20 cellular contexts compared by ENCODE assay signal in genomic region chr2:660029-660428, GRCh38. TPM values are rescaled to one million over a fixed set of nuclear protein-coding genes. Genes with fewer than 3 reads are reported as not detected.
DNase-seq lines count a peak whose midpoint lies in the region; ATAC-seq, FAIRE-seq and TF ChIP-seq lines count a peak whose summit lies in the region.
"Had no signal": no experiment of that assay in that cellular context is flagged by ENCODE, and none has a peak within 500 bp of the region (broad histone marks: within the 10 kb centered on the region; RNA-seq: fewer than 3 reads in every experiment).

No MANE protein-coding gene starts in this region.

- POLR2A ChIA-PET in IMR-90 (lab: Charles Lee; ENCODE audit: unreplicated experiment) (no interaction called here), K562 (lab: Yijun Ruan, JAX) (no interaction called here), endothelial cell of umbilical vein (lab: Charles Lee) (no interaction called here)

- in situ Hi-C loops in IMR-90 (cut with MboI; ENCODE audit: low sequenced_read_pairs) (loop anchor here (10.0 kb wide), 1 partner anchor 415 kb away; no protein-coding TSS in a partner anchor), K562 (cut with MboI) (no loop called here)

- no peak overlapping the region for H4K91ac ChIP-seq in IMR-90 (ENCODE audit: insufficient read depth, low read depth, low read length)

- no peak overlapping the region for H4K8ac ChIP-seq in IMR-90 (ENCODE audit: low read depth in 2 of 2, low read length in 2 of 2)

- H3K36me3 ChIP-seq in IMR-90 (ENCODE audit: control insufficient read depth, insufficient read depth, low read length) (no peaks in the 10 kb centered on the region), K562 (ENCODE audit: control insufficient read depth, insufficient read depth, low read length) (no peaks in the 10 kb centered on the region), endothelial cell of umbilical vein (ENCODE audit: control insufficient read depth in 2 of 2, extremely low read depth in 1 of 2, insufficient read depth in 2 of 2, low read length in 2 of 2) (no peaks in the 10 kb centered on the region)
- H3K36me3 ChIP-seq: HAP-1 had no signal

- FAIRE-seq in K562 (lab: Jason Lieb, UNC): no peak
- no peak for FAIRE-seq in endothelial cell of umbilical vein (lab: Jason Lieb, UNC)
- FAIRE-seq: G401.6, GM12892, GM19239, H54 had no signal

- H2BK120ac ChIP-seq in IMR-90 (ENCODE audit: low read depth, low read length): no peak overlapping the region

- H3K4me3 ChIP-seq in IMR-90 (ENCODE audit: insufficient read depth, low read depth, low read length) (no peak overlapping the region), K562 (no peak overlapping the region), endothelial cell of umbilical vein (replicated peaks in 1 of 3; ENCODE audit: insufficient read depth in 1 of 3, low read depth in 1 of 3, low read length in 3 of 3) (no peak overlapping the region)
- H3K4me3 ChIP-seq: GM23338, HAP-1 had no signal

- H3K27ac ChIP-seq in IMR-90 (ENCODE audit: insufficient read depth, low read length) (no peak overlapping the region), K562 (ENCODE audit: extremely low read depth, low read depth, low read length) (no peak overlapping the region), endothelial cell of umbilical vein (ENCODE audit: insufficient read depth, low read depth, low read length) (no peak overlapping the region)
- H3K27ac ChIP-seq: C4-2B had no signal

- H3K14ac ChIP-seq in IMR-90 (replicated peaks; ENCODE audit: low read depth, low read length): no peak overlapping the region

- no peak overlapping the region for H3K56ac ChIP-seq in IMR-90 (ENCODE audit: extremely low read depth, insufficient read depth, low read length)

- H3K9me3 ChIP-seq in IMR-90 (ENCODE audit: control insufficient read depth, insufficient read depth, low read length) (no peaks in the 10 kb centered on the region), K562 (replicated peaks; ENCODE audit: control insufficient read depth, insufficient read depth, low read depth, low read length) (no peaks in the 10 kb centered on the region), endothelial cell of umbilical vein (replicated peaks; ENCODE audit: control insufficient read depth, insufficient read depth, low read length) (no peaks in the 10 kb centered on the region)
- H3K9me3 ChIP-seq: Caco-2, HAP-1 had no signal

- no peak overlapping the region for H3K4ac ChIP-seq in IMR-90 (ENCODE audit: low read depth, low read length)

- no peak overlapping the region for H2BK15ac ChIP-seq in IMR-90 (ENCODE audit: low read depth, low read length)

- no peak overlapping the region for H2AK5ac ChIP-seq in IMR-90 (ENCODE audit: low read depth, low read length)

- dilution Hi-C loops in IMR-90 (cut with HindIII; ENCODE audit: low sequenced_read_pairs, unreplicated experiment): no loop called here
- dilution Hi-C loops in endothelial cell of umbilical vein (cut with MboI; ENCODE audit: extremely low pct_ligation_motif_present, low sequenced_read_pairs): no loop called here

- H3K79me1 ChIP-seq in IMR-90 (ENCODE audit: low read depth in 1 of 2, low read length in 2 of 2): no peaks in the 10 kb centered on the region

- peak overlapping the region; percentile 76 for H2AFZ ChIP-seq in IMR-90 (replicated peaks; ENCODE audit: low read length, poor library complexity)
- H2AFZ ChIP-seq in K562 (ENCODE audit: low read depth, low read length): no peak overlapping the region
- no peak overlapping the region for H2AFZ ChIP-seq in endothelial cell of umbilical vein (ENCODE audit: low read depth, low read length)

- TF ChIP-seq POLR2A in IMR-90 (IDR thresholded peaks at IDR 0.05; ENCODE audit: low read depth, low read length) (no peak), K562 (conservative IDR thresholded peaks at IDR 0.05) (no peak), endothelial cell of umbilical vein (IDR thresholded peaks at IDR 0.05; ENCODE audit: low read depth, low read length) (no peak)

- TF ChIP-seq EP300 in K562 (IDR thresholded peaks at IDR 0.05; ENCODE audit: low read length): no peak

- no peak overlapping the region for H2BK5ac ChIP-seq in IMR-90 (ENCODE audit: low read depth, low read length, poor library complexity, severe bottlenecking)

- intact Hi-C loops in IMR-90 (cut with micrococcal nuclease) (no loop called here), K562 (cut with micrococcal nuclease) (no loop called here), endothelial cell of umbilical vein (cut with micrococcal nuclease) (no loop called here)

- H3K9me1 ChIP-seq in IMR-90 (ENCODE audit: insufficient read depth, low read length): no peaks in the 10 kb centered on the region; the same call in 1 of the 2 replicates
- H3K9me1 ChIP-seq in K562 (ENCODE audit: control insufficient read depth, insufficient read depth, low read length): no peaks in the 10 kb centered on the region
- H3K9me1 ChIP-seq in endothelial cell of umbilical vein (replicated peaks; ENCODE audit: control insufficient read depth, extremely low read depth, insufficient read depth, low read length): no peaks in the 10 kb centered on the region

- H4K5ac ChIP-seq in IMR-90 (ENCODE audit: low read depth, low read length): no peak overlapping the region

- TF ChIP-seq CTCF in IMR-90 (conservative IDR thresholded peaks at IDR 0.05; ENCODE audit: low read depth, low read length) (no peak), K562 (IDR thresholded peaks at IDR 0.05 in 2 of 3, conservative IDR thresholded peaks at IDR 0.05 in 1 of 3; ENCODE audit: insufficient read depth in 2 of 3, low read depth in 1 of 3, low read length in 3 of 3) (no peak), endothelial cell of umbilical vein (IDR thresholded peaks at IDR 0.05; ENCODE audit: extremely low read depth in 1 of 2, insufficient read depth in 1 of 2, low read depth in 1 of 2, low read length in 2 of 2) (no peak), osteocyte (IDR thresholded peaks at IDR 0.05) (no peak)

- H3K36me3 Mint-ChIP-seq in osteocyte (ENCODE audit: unreplicated experiment): peaks cover 12% of the 10 kb centered on the region

- no peak overlapping the region for H3K27ac Mint-ChIP-seq in osteocyte (ENCODE audit: unreplicated experiment)
- H3K27ac Mint-ChIP-seq: CD8-positive, alpha-beta T cell; GM23338; HFFc6 had no signal

- 80% methylated on average over 6 of the region's 12 CpGs; no CpG with 5 or more reads in 1 of the 2 experiments for WGBS in IMR-90 (ENCODE audit: extremely low coverage in 2 of 2, insufficient read length in 1 of 2), 2 experiments
- WGBS in K562 (ENCODE audit: insufficient coverage, low coverage, missing lambda C conversion rate): 10% methylated on average over 11 of the region's 12 CpGs

- H2AK9ac ChIP-seq in IMR-90 (replicated peaks; ENCODE audit: low read depth, low read length, poor library complexity): no peak overlapping the region

- H3K4me2 ChIP-seq in IMR-90 (ENCODE audit: low read depth, low read length) (no peak overlapping the region), K562 (ENCODE audit: insufficient read depth, low read length) (no peak overlapping the region), endothelial cell of umbilical vein (ENCODE audit: insufficient read depth, low read length) (no peak overlapping the region)
- H3K4me2 ChIP-seq: GM23338 had no signal

- BruUV-seq in IMR-90 (replicated peaks; lab: Mats Ljungman, UMichigan) (no TSS peak), K562 (replicated peaks; lab: Mats Ljungman, UMichigan) (no TSS peak), endothelial cell of umbilical vein (replicated peaks; lab: Mats Ljungman, UMichigan) (no TSS peak)

- H3K4me1 ChIP-seq in IMR-90 (ENCODE audit: control insufficient read depth, insufficient read depth, low read length) (no peaks in the 10 kb centered on the region), K562 (replicated peaks in 1 of 2; ENCODE audit: control insufficient read depth in 2 of 2, insufficient read depth in 2 of 2, low read length in 2 of 2) (peaks cover 0 to 9% of the 10 kb centered on the region in 2 experiments; a peak in 2 of 5 replicates), endothelial cell of umbilical vein (ENCODE audit: control insufficient read depth, extremely low read depth, insufficient read depth, low read length) (no peaks in the 10 kb centered on the region)
- H3K4me1 ChIP-seq: Caco-2, HAP-1 had no signal

- H3K27me3 ChIP-seq in IMR-90 (ENCODE audit: control insufficient read depth, insufficient read depth, low read length) (peaks cover 7% of the 10 kb centered on the region), K562 (ENCODE audit: control insufficient read depth in 2 of 2, insufficient read depth in 2 of 2, low read length in 2 of 2) (peaks cover 17 to 44% of the 10 kb centered on the region in 2 experiments; a peak in 4 of 5 replicates), endothelial cell of umbilical vein (ENCODE audit: control insufficient read depth in 2 of 2, insufficient read depth in 2 of 2, low read length in 2 of 2) (no peaks in the 10 kb centered on the region)

- CTCF ChIA-PET in IMR-90 (lab: Yijun Ruan, JAX) (no interaction called here), K562 (lab: Yijun Ruan, JAX; ENCODE audit: low intra/inter-chr PET ratio) (no interaction called here), endothelial cell of umbilical vein (lab: Charles Lee) (no interaction called here)

- H2BK20ac ChIP-seq in IMR-90 (ENCODE audit: low read depth, low read length): no peak overlapping the region

- H3K18ac ChIP-seq in IMR-90 (ENCODE audit: low read depth, low read length): no peak overlapping the region

- no peaks in the 10 kb centered on the region for H3K79me2 ChIP-seq in K562 (ENCODE audit: control insufficient read depth, insufficient read depth, low read length)
- H3K79me2 ChIP-seq in endothelial cell of umbilical vein (ENCODE audit: control insufficient read depth, insufficient read depth, low read length): no peaks in the 10 kb centered on the region

- peaks cover 3% of the 10 kb centered on the region for H3K9me3 Mint-ChIP-seq in osteocyte (ENCODE audit: unreplicated experiment)

- no peak overlapping the region for H3K4me3 Mint-ChIP-seq in osteocyte (ENCODE audit: unreplicated experiment)
- H3K4me3 Mint-ChIP-seq: CD4-positive, CD25-positive, alpha-beta regulatory T cell; CD8-positive, alpha-beta T cell; GM23338; HFFc6 had no signal

- ATAC-seq in IMR-90 (ENCODE audit: low read depth) (no peak), K562 (no peak), HG03457 (IDR thresholded peaks at IDR 0.05; ENCODE audit: unreplicated experiment) (no peak), GM18498 (IDR thresholded peaks at IDR 0.05; ENCODE audit: unreplicated experiment) (no peak)
- ATAC-seq: CD8-positive, alpha-beta T cell had no signal

- H4K20me1 ChIP-seq in IMR-90 (ENCODE audit: insufficient read depth, low read length) (no peaks in the 10 kb centered on the region), K562 (replicated peaks; ENCODE audit: control insufficient read depth, insufficient read depth, low read length) (no peaks in the 10 kb centered on the region), endothelial cell of umbilical vein (replicated peaks; ENCODE audit: control insufficient read depth, extremely low read depth, insufficient read depth, low read length) (no peaks in the 10 kb centered on the region)

- peaks cover 35% of the 10 kb centered on the region for H3K27me3 Mint-ChIP-seq in osteocyte (ENCODE audit: unreplicated experiment)

- TF ChIP-seq RAD21 in IMR-90 (IDR thresholded peaks at IDR 0.05; ENCODE audit: low read length) (no peak), K562 (CRISPR knock-in tag; conservative IDR thresholded peaks at IDR 0.05 in 1 of 2, IDR thresholded peaks at IDR 0.05 in 1 of 2) (no peak)

- no peak for DNase-seq in IMR-90
- DNase-seq in K562 (ENCODE audit: extremely low read depth in 1 of 4, low spot score in 3 of 4): no peak
- DNase-seq in endothelial cell of umbilical vein (ENCODE audit: low read depth, low spot score): no peak
- peak; percentile 32 for DNase-seq in osteocyte (ENCODE audit: extremely low spot score, unreplicated experiment)
- no peak for DNase-seq in stimulated activated CD4-positive, alpha-beta T cell treated with anti-CD3 and anti-CD28 coated beads, Interleukin-4, amount 100 ng/mL, for 24 hours
- DNase-seq: Caco-2; CD4-positive, CD25-positive, alpha-beta regulatory T cell; CD8-positive, alpha-beta T cell; DMS153; DND-41; HFFc6 had no signal

- H3K9ac ChIP-seq in IMR-90 (ENCODE audit: low read depth, low read length) (no peak overlapping the region), K562 (ENCODE audit: insufficient read depth in 1 of 2, low read depth in 2 of 2, low read length in 2 of 2) (no peak overlapping the region), endothelial cell of umbilical vein (replicated peaks; ENCODE audit: extremely low read depth, insufficient read depth, low read length) (no peak overlapping the region)

- no peak overlapping the region for H3K23ac ChIP-seq in IMR-90 (ENCODE audit: low read depth, low read length)

- H3K4me1 Mint-ChIP-seq in osteocyte (ENCODE audit: unreplicated experiment): no peaks in the 10 kb centered on the region
- H3K4me1 Mint-ChIP-seq: GM23338 had no signal

RNA-seq across cellular contexts. Expression of gene TMEM18, which starts 17.2 kb away (rescaled TPM):
- total RNA-seq in IMR-90 (2012; rRNA removed) (15.2 and 21.9 TPM in 2 replicates), K562 (2014; rRNA removed) (12.8 and 12.9 TPM in 2 replicates), K562 (2014; rRNA removed; fragmentation: Illumina TruSeq; extraction: Trizol) (19.6 and 23.4 TPM in 2 replicates), K562 (2015; rRNA removed; fragmentation: Illumina TruSeq; extraction: Trizol) (19.4 and 19.9 TPM in 2 replicates), K562 (2021) (18.4 and 21.3 TPM in 2 replicates), endothelial cell of umbilical vein (23.1 and 23.7 TPM in 2 replicates), osteocyte (28.0 and 32.8 TPM in 2 replicates)
- polyA plus RNA-seq in IMR-90 (2012; rRNA removed) (25.3 and 30.2 TPM in 2 replicates), K562 (2011; rRNA removed) (21.1 and 28.3 TPM in 2 replicates), K562 (2014; fragmentation: Illumina TruSeq; extraction: Trizol) (19.2 and 21.8 TPM in 2 replicates), K562 (2014; fragmentation: Nextera tagmentation; extraction: Ambion mirVana) (10 to 100 TPM; 54.5 to 55.9 TPM), K562 (2014; rRNA removed) (17.5 and 30.7 TPM in 2 replicates), endothelial cell of umbilical vein (15.5 and 19.1 TPM in 2 replicates)
- polyA plus RNA-seq in IMR-90 (2012; cell fraction: cytosol; rRNA removed): 11.8 and 21.2 TPM in 2 replicates
- polyA plus RNA-seq in IMR-90 (2012; cell fraction: nucleus; rRNA removed; ENCODE audit: low replicate concordance): 32.2 and 46.9 TPM in 2 replicates
- total RNA-seq in K562 (2011; cell fraction: chromatin; rRNA removed; ENCODE audit: low replicate concordance): 46.2 and 62.9 TPM in 2 replicates
- 25.7 and 27.0 TPM in 2 replicates for total RNA-seq in K562 (2011; cell fraction: nucleolus; rRNA removed)
- 33.0 and 41.0 TPM in 2 replicates for total RNA-seq in K562 (2011; cell fraction: nucleoplasm; rRNA removed)
- polyA plus RNA-seq in K562 (2011; cell fraction: cytosol; rRNA removed): 12.3 and 19.7 TPM in 2 replicates
- 36.1 and 37.8 TPM in 2 replicates for polyA plus RNA-seq in K562 (2011; cell fraction: nucleus; rRNA removed)
- polyA plus RNA-seq in K562 (2012): 19.3 and 26.1 TPM in 2 replicates
- 20.6 and 22.0 TPM in 2 replicates for polyA minus RNA-seq in K562 (2011; rRNA and poly(A)+ RNA removed)
- 6.6 and 9.2 TPM in 2 replicates for polyA minus RNA-seq in K562 (2011; cell fraction: cytosol; rRNA and poly(A)+ RNA removed)
- 12.8 and 15.7 TPM in 2 replicates for polyA minus RNA-seq in K562 (2011; cell fraction: nucleus; rRNA and poly(A)+ RNA removed)
- 18.0 and 20.6 TPM in 2 replicates for polyA plus RNA-seq in endothelial cell of umbilical vein (2011; cell fraction: cytosol; rRNA removed)
- 44.5 and 51.3 TPM in 2 replicates for polyA plus RNA-seq in endothelial cell of umbilical vein (2011; cell fraction: nucleus; rRNA removed)
- polyA plus RNA-seq in endothelial cell of umbilical vein (2012): 25.2 and 29.4 TPM in 2 replicates
- 13.7 and 14.9 TPM in 2 replicates for polyA minus RNA-seq in endothelial cell of umbilical vein
- polyA minus RNA-seq in endothelial cell of umbilical vein (2011; cell fraction: cytosol; rRNA and poly(A)+ RNA removed): 13.5 TPM
- polyA minus RNA-seq in endothelial cell of umbilical vein (2011; cell fraction: nucleus; rRNA and poly(A)+ RNA removed): 23.2 and 33.5 TPM in 2 replicates
